Comparison of ENCODE assay signal across 30 cellular contexts in the genomic region with DNA sequence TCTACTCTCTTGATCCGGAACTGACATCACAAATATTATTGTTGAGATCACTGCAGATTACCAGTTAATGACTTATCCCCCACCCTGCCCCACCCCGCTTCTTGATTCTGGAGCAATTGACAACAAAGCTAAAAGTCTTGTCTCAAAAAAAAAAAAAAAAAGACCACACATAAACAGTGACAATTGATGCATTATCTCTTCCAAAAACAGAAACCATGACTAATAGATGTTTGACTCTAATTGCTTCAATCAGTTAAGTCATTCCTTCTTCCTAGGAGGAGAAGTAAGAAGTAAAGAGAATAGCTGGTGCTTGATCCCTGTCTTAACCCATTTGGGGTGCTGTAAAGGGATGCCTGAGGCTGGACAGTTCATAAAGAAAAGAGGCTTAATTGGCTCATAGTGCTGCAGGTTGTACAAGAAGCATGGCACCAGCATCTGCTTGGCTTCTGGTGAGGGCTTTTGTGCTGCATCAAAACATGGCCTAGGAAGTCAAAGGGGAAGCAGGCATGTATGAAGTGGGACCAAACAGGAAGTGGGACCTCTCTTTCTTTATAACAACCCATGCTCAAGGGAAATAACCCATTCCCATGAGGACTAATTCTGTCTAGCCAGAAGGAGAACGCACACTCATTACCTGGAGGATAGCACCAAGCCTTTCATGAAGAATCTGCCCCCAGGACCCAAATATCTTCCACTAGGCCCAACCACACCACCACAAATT.
DNase-seq lines count a peak whose midpoint lies in the region; ATAC-seq and TF ChIP-seq lines count a peak whose summit lies in the region.
"Had no signal": no experiment of that assay in that cellular context is flagged by ENCODE, and none has a peak within 500 bp of the region (broad histone marks: within the 10 kb centered on the region; RNA-seq: fewer than 3 reads in every experiment).

No MANE protein-coding gene starts in this region.

- BruUV-seq in PC-3 (replicated peaks; lab: Mats Ljungman, UMichigan), result no TSS peak

- ATAC-seq in PC-3, result no peak
- ATAC-seq: activated CD8-positive, alpha-beta memory T cell treated with anti-CD3 and anti-CD28 coated beads, Interleukin-2, amount 10 ng/mL, durations not matched to agents 7 days and 5 days; activated T-cell treated with anti-CD3 and anti-CD28 coated beads, Interleukin-2, amount 50 U/mL, for 4 hours; gastroesophageal sphincter; left cardiac atrium; natural killer cell treated with Interleukin-12 subunit alpha and Interleukin-12 subunit beta and Interleukin-15 and Interleukin-18, amount 100 ng/mL, for 72 hours; stimulated activated memory B cell treated with anti-CD40 and anti-IgM and Interleukin-4, amounts not matched to agents 10 μg/mL and 1 μg/mL and 100 μg/mL, for 72 hours had no signal

- H3K9me3 ChIP-seq in OCI-LY3 (ENCODE audit: insufficient read depth, low read length), result peaks cover 6% of the 10 kb centered on the region
- H3K9me3 ChIP-seq in osteoblast (ENCODE audit: low read depth, low read length), result no peaks in the 10 kb centered on the region
- no peaks in the 10 kb centered on the region for H3K9me3 ChIP-seq in PC-3 (ENCODE audit: low read length)

- H3K4me1 ChIP-seq in OCI-LY3 (ENCODE audit: low read length), result peaks cover 19% of the 10 kb centered on the region
- no peaks in the 10 kb centered on the region for H3K4me1 ChIP-seq in osteoblast (ENCODE audit: insufficient read depth, low read length)
- H3K4me1 ChIP-seq in PC-3 (ENCODE audit: insufficient read depth, low read length), result no peaks in the 10 kb centered on the region
- H3K4me1 ChIP-seq: gastroesophageal sphincter had no signal

- H3K4me3 Mint-ChIP-seq in chondrocyte (ENCODE audit: unreplicated experiment), result no peak overlapping the region
- H3K4me3 Mint-ChIP-seq: activated CD8-positive, alpha-beta memory T cell treated with anti-CD3 and anti-CD28 coated beads, Interleukin-2, amount 10 ng/mL, durations not matched to agents 7 days and 5 days; activated T-cell treated with anti-CD3 and anti-CD28 coated beads, Interleukin-2, amount 50 U/mL, for 4 hours; central memory CD8-positive, alpha-beta T cell; endodermal cell; natural killer cell treated with Interleukin-12 subunit alpha and Interleukin-12 subunit beta and Interleukin-15 and Interleukin-18, amount 100 ng/mL, for 72 hours; stimulated activated memory B cell treated with anti-CD40 and anti-IgM and Interleukin-4, amounts not matched to agents 10 μg/mL and 1 μg/mL and 100 μg/mL, for 72 hours; type B pancreatic cell had no signal

- POLR2A ChIA-PET in PC-3 (lab: Charles Lee; ENCODE audit: unreplicated experiment), result interaction anchor here (0.6 kb wide), 2 partner anchors 245 to 712 kb away, joined by 6 to 10 read pairs; no protein-coding TSS in a partner anchor

- H4K20me1 ChIP-seq in OCI-LY3 (ENCODE audit: insufficient read depth, low read length) (no peaks in the 10 kb centered on the region), osteoblast (ENCODE audit: insufficient read depth, low read length) (no peaks in the 10 kb centered on the region), PC-3 (ENCODE audit: low read length) (no peaks in the 10 kb centered on the region)

- no peak for TF ChIP-seq CTCF in OCI-LY3 (IDR thresholded peaks at IDR 0.05; ENCODE audit: low read depth, low read length)
- TF ChIP-seq CTCF in choroid plexus epithelial cell (conservative IDR thresholded peaks at IDR 0.05; ENCODE audit: low read depth, low read length), result no peak
- TF ChIP-seq CTCF in osteoblast (IDR thresholded peaks at IDR 0.05; ENCODE audit: extremely low read depth, low read depth, low read length), result no peak
- TF ChIP-seq CTCF in PC-3 (conservative IDR thresholded peaks at IDR 0.05; ENCODE audit: low read depth, low read length), result no peak
- no peak for TF ChIP-seq CTCF in chondrocyte (IDR thresholded peaks at IDR 0.05)

- H3K79me2 ChIP-seq in OCI-LY3 (ENCODE audit: low read length) (no peaks in the 10 kb centered on the region), osteoblast (ENCODE audit: insufficient read depth, low read length) (no peaks in the 10 kb centered on the region), PC-3 (ENCODE audit: low read length) (no peaks in the 10 kb centered on the region)
- H3K79me2 ChIP-seq: hepatocyte had no signal

- H3K36me3 Mint-ChIP-seq in chondrocyte (ENCODE audit: low read depth), result peaks cover 8% of the 10 kb centered on the region
- H3K36me3 Mint-ChIP-seq: activated CD8-positive, alpha-beta memory T cell treated with anti-CD3 and anti-CD28 coated beads, Interleukin-2, amount 10 ng/mL, durations not matched to agents 7 days and 5 days had no signal

- no peak overlapping the region for H3K27ac Mint-ChIP-seq in chondrocyte (ENCODE audit: unreplicated experiment)
- H3K27ac Mint-ChIP-seq: activated CD8-positive, alpha-beta memory T cell treated with anti-CD3 and anti-CD28 coated beads, Interleukin-2, amount 10 ng/mL, durations not matched to agents 7 days and 5 days; endodermal cell; natural killer cell treated with Interleukin-12 subunit alpha and Interleukin-12 subunit beta and Interleukin-15 and Interleukin-18, amount 100 ng/mL, for 72 hours; stimulated activated memory B cell treated with anti-CD40 and anti-IgM and Interleukin-4, amounts not matched to agents 10 μg/mL and 1 μg/mL and 100 μg/mL, for 72 hours; type B pancreatic cell had no signal

- peak; percentile 7 for DNase-seq in EL
- peak; percentile 47 for DNase-seq in choroid plexus epithelial cell (ENCODE audit: low read depth)
- DNase-seq in osteoblast (ENCODE audit: insufficient read length, low spot score, missing footprints), result peak; percentile 57
- DNase-seq in PC-3, result no peak
- no peak for DNase-seq in NCI-H1694 (lab: John Stamatoyannopoulos, UW)
- no peak for DNase-seq in chondrocyte (ENCODE audit: low spot score)
- DNase-seq in DMS 273 treated with DMSO at 0.1 percent for 48 hours (lab: John Stamatoyannopoulos, UW), result no peak
- DNase-seq: activated CD4-positive, alpha-beta T cell treated with anti-CD3 and anti-CD28 coated beads, Interleukin-2, amount 50 U/mL, for 4 hours; activated CD8-positive, alpha-beta memory T cell treated with anti-CD3 and anti-CD28 coated beads, Interleukin-2, amount 10 ng/mL, durations not matched to agents 7 days and 5 days; activated gamma-delta T cell; activated T-cell treated with anti-CD3 and anti-CD28 coated beads, Interleukin-2, amount 50 U/mL, for 4 hours; dermis blood vessel endothelial cell; DMS79; endodermal cell; H7; IMR-90; left cardiac atrium; NCI-H1048; NCI-H187; NCI-H82; OCI-M1; SK-N-SH; substantia nigra had no signal

- H3K9ac ChIP-seq in OCI-LY3 (ENCODE audit: low read length) (no peak overlapping the region), PC-3 (ENCODE audit: low read length) (no peak overlapping the region)
- H3K9ac ChIP-seq: SK-N-SH had no signal

- H2AFZ ChIP-seq in OCI-LY3 (ENCODE audit: low read depth, low read length) (no peak overlapping the region; the same call in 1 of the 2 replicates), osteoblast (ENCODE audit: low read length) (no peak overlapping the region), PC-3 (ENCODE audit: low read length) (no peak overlapping the region)
- H2AFZ ChIP-seq: hepatocyte had no signal

- CTCF ChIA-PET in PC-3 (lab: Charles Lee), result no interaction called here

- no peaks in the 10 kb centered on the region for H3F3A ChIP-seq in PC-3 (ENCODE audit: low read length, unreplicated experiment)

- H3K4me2 ChIP-seq in OCI-LY3 (ENCODE audit: low read length) (no peak overlapping the region), osteoblast (ENCODE audit: insufficient read depth, low read length) (no peak overlapping the region), PC-3 (ENCODE audit: low read length) (no peak overlapping the region)
- H3K4me2 ChIP-seq: hepatocyte, SK-N-SH had no signal

- no peaks in the 10 kb centered on the region for H3K9me2 ChIP-seq in PC-3 (replicated peaks; ENCODE audit: low read length)

- H3K36me3 ChIP-seq in OCI-LY3 (replicated peaks; ENCODE audit: low read depth, low read length), result peaks cover 13% of the 10 kb centered on the region
- H3K36me3 ChIP-seq in osteoblast (ENCODE audit: insufficient read depth, low read length), result no peaks in the 10 kb centered on the region
- H3K36me3 ChIP-seq in PC-3 (ENCODE audit: low read depth, low read length), result no peaks in the 10 kb centered on the region; the same call in 1 of the 2 replicates
- H3K36me3 ChIP-seq: gastroesophageal sphincter had no signal

- intact Hi-C loops in PC-3 (cut with micrococcal nuclease), result no loop called here

- H3K27me3 ChIP-seq in OCI-LY3 (ENCODE audit: low read depth, low read length) (no peaks in the 10 kb centered on the region), osteoblast (ENCODE audit: insufficient read depth, low read length) (no peaks in the 10 kb centered on the region), PC-3 (ENCODE audit: low read length) (no peaks in the 10 kb centered on the region)
- H3K27me3 ChIP-seq: gastroesophageal sphincter, hepatocyte had no signal

- H3K27me3 Mint-ChIP-seq in chondrocyte (ENCODE audit: low read depth), result no peaks in the 10 kb centered on the region
- H3K27me3 Mint-ChIP-seq: central memory CD8-positive, alpha-beta T cell; stimulated activated memory B cell treated with anti-CD40 and anti-IgM and Interleukin-4, amounts not matched to agents 10 μg/mL and 1 μg/mL and 100 μg/mL, for 72 hours; type B pancreatic cell had no signal

- H3K27ac ChIP-seq in OCI-LY3 (ENCODE audit: low read length) (peak overlapping the region; percentile 57; the same call in 1 of the 2 replicates), osteoblast (ENCODE audit: low read depth, low read length) (no peak overlapping the region), PC-3 (ENCODE audit: low read length) (no peak overlapping the region)
- H3K27ac ChIP-seq: gastroesophageal sphincter, hepatocyte had no signal

- H3K9me3 Mint-ChIP-seq in chondrocyte (ENCODE audit: low read depth), result peaks cover 17% of the 10 kb centered on the region

- no peak overlapping the region for H3K4me3 ChIP-seq in OCI-LY3 (ENCODE audit: low read length)
- H3K4me3 ChIP-seq in choroid plexus epithelial cell (ENCODE audit: low read depth, low read length), result no peak overlapping the region
- H3K4me3 ChIP-seq in osteoblast (ENCODE audit: insufficient read depth, low read length), result no peak overlapping the region
- H3K4me3 ChIP-seq in PC-3 (ENCODE audit: low read length), result no peak overlapping the region
- H3K4me3 ChIP-seq: gastroesophageal sphincter, hepatocyte had no signal

- H3K4me1 Mint-ChIP-seq in chondrocyte (ENCODE audit: low read depth), result no peaks in the 10 kb centered on the region
- H3K4me1 Mint-ChIP-seq: activated CD8-positive, alpha-beta memory T cell treated with anti-CD3 and anti-CD28 coated beads, Interleukin-2, amount 10 ng/mL, durations not matched to agents 7 days and 5 days; central memory CD8-positive, alpha-beta T cell; endodermal cell; stimulated activated memory B cell treated with anti-CD40 and anti-IgM and Interleukin-4, amounts not matched to agents 10 μg/mL and 1 μg/mL and 100 μg/mL, for 72 hours had no signal

Comparison
In these comparisons a context has a peak if more than half of its experiments do, and no peak if none do; other contexts are left out.
1. DNase-seq: peak in EL (single experiment), choroid plexus epithelial cell (single experiment) and osteoblast (single experiment); none in PC-3 (single experiment), NCI-H1694 (single experiment), chondrocyte (single experiment) and DMS 273 treated with DMSO at 0.1 percent for 48 hours (single experiment).